Comparison of ENCODE assay signal across 8 cellular contexts in the genomic region with DNA sequence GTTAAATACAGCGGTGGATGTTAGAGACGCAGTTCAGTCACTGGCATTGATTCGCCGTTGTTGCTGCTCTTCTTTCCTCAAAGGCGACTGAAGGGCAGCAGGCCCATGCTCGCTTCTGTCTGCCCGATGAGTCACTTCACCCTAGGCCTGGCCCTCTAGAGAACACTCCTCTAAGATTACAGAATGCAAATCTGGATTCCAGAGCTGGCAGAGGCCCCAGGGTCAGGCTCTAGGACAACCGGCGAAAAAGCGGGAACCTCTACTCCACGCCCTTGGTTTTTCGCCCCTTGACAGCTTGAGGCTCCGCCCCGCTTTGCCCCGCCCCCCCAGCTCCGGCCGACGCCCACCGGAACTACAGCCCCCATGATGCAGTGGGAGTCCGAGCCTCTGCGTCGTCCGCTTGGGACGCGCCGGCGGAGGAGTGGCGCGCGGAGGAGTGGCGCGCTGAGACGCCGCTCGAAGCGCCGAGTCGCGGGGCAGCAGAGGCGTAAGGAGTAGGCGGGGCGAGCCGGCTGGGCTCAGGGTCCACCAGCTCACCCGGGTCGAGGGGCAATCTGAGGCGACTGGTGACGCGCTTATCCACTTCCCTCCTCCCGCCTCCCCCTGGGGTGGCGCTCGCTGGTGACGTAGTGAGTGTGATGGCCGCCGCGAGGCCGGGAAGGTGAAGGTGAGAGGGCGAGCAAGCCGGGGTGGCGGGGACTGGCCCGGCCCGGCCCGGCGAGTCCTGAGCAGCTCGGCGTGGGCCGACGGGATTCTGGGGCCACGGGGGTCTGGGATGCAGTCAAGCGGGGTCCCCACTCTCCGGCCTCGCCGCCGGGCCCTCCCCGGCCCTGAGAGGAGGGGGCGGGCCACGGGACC. TPM values are rescaled to one million over a fixed set of nuclear protein-coding genes. Genes with fewer than 3 reads are reported as not detected.
DNase-seq lines count a peak whose midpoint lies in the region; ATAC-seq and TF ChIP-seq lines count a peak whose summit lies in the region.

A gene (plus strand): TSS at position 627 of the 858 bp plus-strand sequence. CDS start 8,725 bp downstream, outside the sequence.

- CTCF ChIA-PET in Panc1 (lab: Charles Lee), result interaction anchor here (0.8 kb wide), 1 partner anchor 13 kb away, joined by 6 read pairs; no protein-coding TSS in a partner anchor

- H3K4me1 ChIP-seq in Panc1 (ENCODE audit: control insufficient read depth, insufficient read depth, low read length), result peaks cover 26% of the 10 kb centered on the region
- H3K4me1 ChIP-seq in esophagus (ENCODE audit: control insufficient read depth in 2 of 2, insufficient read depth in 2 of 2, low read length in 1 of 2), result peaks cover 7 to 8% of the 10 kb centered on the region in 2 donors
- peaks cover 40% of the 10 kb centered on the region for H3K4me1 ChIP-seq in muscle layer of colon (ENCODE audit: insufficient read depth, low read length)

- BruUV-seq in Panc1 (replicated peaks; lab: Mats Ljungman, UMichigan), result no TSS peak

- no peaks in the 10 kb centered on the region for H3K9me3 ChIP-seq in Panc1 (ENCODE audit: control insufficient read depth, insufficient read depth, low read depth, low read length)
- H3K9me3 ChIP-seq in esophagus (ENCODE audit: control insufficient read depth in 2 of 2, insufficient read depth in 1 of 2, low read depth in 1 of 2, low read length in 1 of 2), result no peaks in the 10 kb centered on the region
- H3K9me3 ChIP-seq in muscle layer of colon (ENCODE audit: low read length), result no peaks in the 10 kb centered on the region

- no peaks in the 10 kb centered on the region for H3K27me3 ChIP-seq in Panc1 (ENCODE audit: control insufficient read depth, insufficient read depth, low read length)
- no peaks in the 10 kb centered on the region for H3K27me3 ChIP-seq in esophagus (ENCODE audit: control insufficient read depth in 1 of 2, insufficient read depth in 2 of 2, low read length in 2 of 2)
- no peaks in the 10 kb centered on the region for H3K27me3 ChIP-seq in muscle layer of colon (ENCODE audit: control insufficient read depth in 1 of 2, insufficient read depth in 2 of 2, low read length in 2 of 2)

- H3K4me3 ChIP-seq in Panc1 (ENCODE audit: low read depth in 2 of 2, low read length in 2 of 2) (peak within 1 kb of the TSS; percentile 98 to 99), esophagus (ENCODE audit: low read depth in 1 of 2, low read length in 2 of 2) (peak within 1 kb of the TSS; percentile 73 to 96), muscle layer of colon (ENCODE audit: low read depth in 1 of 2, low read length in 2 of 2) (peak within 1 kb of the TSS; percentile 91 to 94)

- in situ Hi-C loops in Panc1 (cut with HindIII; ENCODE audit: low pct_unique_long_range_greater_than_20kb, low sequenced_read_pairs), result no loop called here

- H3K4me3 Mint-ChIP-seq in activated T-cell treated with anti-CD3 and anti-CD28 coated beads, Interleukin-2, amount 50 U/mL, for 4 hours, result peak within 1 kb of the TSS; percentile 89

- DNase-seq in DMS53 (lab: John Stamatoyannopoulos, UW), result peak; percentile 98
- peak; percentile 92 for DNase-seq in KG1 (lab: John Stamatoyannopoulos, UW)
- peak; percentile 88 for DNase-seq in Panc1 (ENCODE audit: low read depth, low spot score)
- peak; percentile 86 for DNase-seq in activated T-cell treated with anti-CD3 and anti-CD28 coated beads, Interleukin-2, amount 50 U/mL, for 4 hours
- DNase-seq in stimulated activated CD8-positive, alpha-beta memory T cell treated with anti-CD3 and anti-CD28 coated beads, Interleukin-7, amount 100 ng/mL, for 24 hours (ENCODE audit: low read depth), result peak; percentile 86

- peaks cover 10% of the 10 kb centered on the region for H3K36me3 ChIP-seq in Panc1 (ENCODE audit: control insufficient read depth, insufficient read depth, low read length)
- peaks cover 5 to 15% of the 10 kb centered on the region in 2 donors for H3K36me3 ChIP-seq in esophagus (ENCODE audit: control insufficient read depth in 2 of 2, insufficient read depth in 2 of 2, low read length in 1 of 2)
- peaks cover 35% of the 10 kb centered on the region for H3K36me3 ChIP-seq in muscle layer of colon (ENCODE audit: insufficient read depth, low read length)

- TF ChIP-seq CTCF in Panc1 (IDR thresholded peaks at IDR 0.05), result no peak

- H3K27me3 Mint-ChIP-seq in activated T-cell treated with anti-CD3 and anti-CD28 coated beads, Interleukin-2, amount 50 U/mL, for 4 hours (ENCODE audit: low read depth), result no peaks in the 10 kb centered on the region

- H3K9ac ChIP-seq in muscle layer of colon (ENCODE audit: low read length), result peak within 1 kb of the TSS; percentile 100

- peaks cover 22% of the 10 kb centered on the region for H3K36me3 Mint-ChIP-seq in activated T-cell treated with anti-CD3 and anti-CD28 coated beads, Interleukin-2, amount 50 U/mL, for 4 hours (ENCODE audit: insufficient read depth)

- POLR2A ChIA-PET in Panc1 (lab: Charles Lee), result interaction anchor here (0.7 to 1.9 kb wide), 3 partner anchors 51 to 72 kb away, joined by 3 to 23 read pairs (median 5); no protein-coding TSS in a partner anchor

- no peaks in the 10 kb centered on the region for H3K9me3 Mint-ChIP-seq in activated T-cell treated with anti-CD3 and anti-CD28 coated beads, Interleukin-2, amount 50 U/mL, for 4 hours

- peaks cover 36% of the 10 kb centered on the region for H3K4me1 Mint-ChIP-seq in activated T-cell treated with anti-CD3 and anti-CD28 coated beads, Interleukin-2, amount 50 U/mL, for 4 hours (ENCODE audit: low read depth)

- WGBS in esophagus, 2 donors, result 1% methylated on average over 61 to 76 of the region's 76 CpGs

- intact Hi-C loops in Panc1 (cut with micrococcal nuclease; ENCODE audit: unreplicated experiment), result no loop called here

- H3K27ac ChIP-seq in Panc1 (ENCODE audit: low read length) (peak within 1 kb of the TSS; percentile 90), esophagus (ENCODE audit: low read depth in 2 of 2, low read length in 1 of 2) (peak within 1 kb of the TSS; percentile 97 to 98), muscle layer of colon (ENCODE audit: low read depth, low read length) (peak within 1 kb of the TSS; percentile 94)

- peak; percentile 87 for ATAC-seq in GM21723 (IDR thresholded peaks at IDR 0.05; ENCODE audit: unreplicated experiment)
- peak; percentile 96 for ATAC-seq in Panc1
- ATAC-seq in activated T-cell treated with anti-CD3 and anti-CD28 coated beads, Interleukin-2, amount 50 U/mL, for 4 hours, result peak; percentile 93 to 95

RNA-seq across cellular contexts. Expression of the gene that starts here (rescaled TPM):
- 104 TPM for total RNA-seq in Panc1 (2021; ENCODE audit: unreplicated experiment)
- polyA plus RNA-seq in Panc1 (2012; ENCODE audit: insufficient read length), result 74.4 TPM
- total RNA-seq in activated T-cell treated with anti-CD3 and anti-CD28 coated beads, Interleukin-2, amount 50 U/mL, for 4 hours, result 100 to 1,000 TPM in 1 of 3 donors, 10 to 100 TPM in 2; 96.2 to 105 (median 96.7) TPM
- polyA plus RNA-seq in esophagus, result 10 to 100 TPM; 31.8 to 50.7 TPM

Comparison
In these comparisons a context has a peak if more than half of its experiments do, and no peak if none do; other contexts are left out.
1. Peak in every context shown above with its lines: DNase-seq, ATAC-seq, H3K4me3 ChIP-seq and H3K27ac ChIP-seq.